Comparison of ENCODE assay signal across 9 cellular contexts in the genomic region with DNA sequence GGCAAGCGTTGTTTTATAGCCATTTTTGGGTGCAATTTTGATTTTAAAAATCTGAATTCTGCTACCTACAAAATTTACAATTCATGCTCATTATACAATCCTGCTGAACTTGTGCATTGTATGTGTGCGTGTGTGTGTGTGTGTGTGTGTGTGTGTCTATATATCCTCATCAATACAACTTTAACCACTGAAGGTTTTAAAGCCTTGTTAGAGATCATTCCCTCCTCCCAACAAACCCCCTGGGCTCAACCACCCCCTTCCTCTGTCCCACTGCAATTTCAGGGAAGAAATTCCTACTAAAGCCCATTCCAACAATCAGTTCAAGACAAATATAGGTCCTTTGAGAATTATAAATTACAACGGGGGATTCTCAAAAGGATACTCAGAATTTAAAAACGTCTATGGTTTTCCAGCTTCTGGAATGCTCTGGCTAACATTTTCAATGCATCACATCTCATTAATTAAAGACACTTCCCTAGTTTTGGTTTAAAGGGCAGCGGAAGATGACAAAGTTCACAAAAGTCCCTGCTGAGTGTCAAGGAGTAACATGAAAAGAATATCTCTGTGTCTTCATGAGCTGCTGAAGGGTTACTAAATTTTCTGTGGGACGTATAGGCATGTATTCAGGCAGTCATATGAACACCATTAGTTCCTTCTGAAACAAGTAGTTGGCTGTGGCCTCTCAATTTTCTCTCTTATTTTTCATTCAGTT. TPM values are rescaled to one million over a fixed set of nuclear protein-coding genes. Genes with fewer than 3 reads are reported as not detected.
A peak's percentile ranks its signal among the peaks of the same experiment; 100 is the strongest.
DNase-seq lines count a peak whose midpoint lies in the region; ATAC-seq and TF ChIP-seq lines count a peak whose summit lies in the region.
"Had no signal": no experiment of that assay in that cellular context is flagged by ENCODE, and none has a peak within 500 bp of the region (broad histone marks: within the 10 kb centered on the region; RNA-seq: fewer than 3 reads in every experiment).

No MANE protein-coding gene starts in this region.

- DNase-seq in AG09309 (ENCODE audit: low read depth) (no peak), KBM-7 (peak; percentile 31), chondrocyte (ENCODE audit: low spot score) (no peak), GM20000 (ENCODE audit: low spot score) (no peak), KG1 (lab: John Stamatoyannopoulos, UW) (no peak)
- DNase-seq: NCI-H1436 had no signal

- H3K4me3 Mint-ChIP-seq in chondrocyte (ENCODE audit: unreplicated experiment) = peak overlapping the region; percentile 92

- H3K4me1 Mint-ChIP-seq in chondrocyte (ENCODE audit: low read depth) = peaks cover 23% of the 10 kb centered on the region

- no peaks in the 10 kb centered on the region for H3K9me3 Mint-ChIP-seq in chondrocyte (ENCODE audit: low read depth)

- H3K27me3 Mint-ChIP-seq in chondrocyte (ENCODE audit: low read depth) = peaks cover 2% of the 10 kb centered on the region

- no peak overlapping the region for H3K27ac Mint-ChIP-seq in chondrocyte (ENCODE audit: unreplicated experiment)

- ATAC-seq in HG03025 (IDR thresholded peaks at IDR 0.05; ENCODE audit: low FRiP score, unreplicated experiment) = no peak
- no peak for ATAC-seq in HG02623 (IDR thresholded peaks at IDR 0.05; ENCODE audit: unreplicated experiment)

- no peaks in the 10 kb centered on the region for H3K9me3 ChIP-seq in mononuclear cell (ENCODE audit: low read depth, low read length)

- no peaks in the 10 kb centered on the region for H3K36me3 Mint-ChIP-seq in chondrocyte (ENCODE audit: low read depth)

- TF ChIP-seq CTCF in AG09309 (IDR thresholded peaks at IDR 0.05; ENCODE audit: control insufficient read depth, insufficient read depth, low read depth, low read length, missing control alignments) = no peak
- no peak for TF ChIP-seq CTCF in chondrocyte (IDR thresholded peaks at IDR 0.05)
- TF ChIP-seq CTCF in GM20000 (IDR thresholded peaks at IDR 0.05; ENCODE audit: extremely low read depth, missing control alignments) = no peak

- H3K27me3 ChIP-seq in mononuclear cell (ENCODE audit: insufficient read depth, low read length) = no peaks in the 10 kb centered on the region

- H3K4me3 ChIP-seq in AG09309 (ENCODE audit: control insufficient read depth, low read depth, low read length) (peak overlapping the region; percentile 64), mononuclear cell (ENCODE audit: low read length) (peak overlapping the region; percentile 46)

- in situ Hi-C loops in KBM-7 (cut with MboI; ENCODE audit: low pct_unique_long_range_greater_than_20kb, low sequenced_read_pairs) = no loop called here

- H3K4me1 ChIP-seq in mononuclear cell (ENCODE audit: insufficient read depth, low read length) = peaks cover 8% of the 10 kb centered on the region

RNA-seq across cellular contexts. Expression of gene SEMA3A, which starts 0.9 kb away (rescaled TPM):
- total RNA-seq in chondrocyte = 0.36 to 0.87 TPM (median 0.65 TPM) in 3 replicates
- 0.21 TPM for total RNA-seq in mononuclear cell
